In genomic region chr14:99938896-99939295, GRCh38 we compare ENCODE assay signal across 30 cellular contexts.
"Had no signal": no experiment of that assay in that cellular context is flagged by ENCODE, and none has a peak within 500 bp of the region (broad histone marks: within the 10 kb centered on the region; RNA-seq: fewer than 3 reads in every experiment).

No MANE protein-coding gene starts in this region.

- H3K9me3 ChIP-seq: adrenal gland, body of pancreas, breast epithelium had no signal

- H3K36me3 ChIP-seq: brain microvascular endothelial cell, breast epithelium had no signal

- H3K27ac ChIP-seq: adrenal gland, body of pancreas, brain microvascular endothelial cell, breast epithelium, VCaP had no signal

- H3K4me3 ChIP-seq: adrenal gland, body of pancreas, breast epithelium had no signal

- H3K27me3 ChIP-seq: adrenal gland, body of pancreas, brain microvascular endothelial cell, breast epithelium had no signal

- H3K4me1 ChIP-seq: adrenal gland, body of pancreas, breast epithelium had no signal

- H3K27ac Mint-ChIP-seq: activated CD4-positive, alpha-beta T cell treated with anti-CD3 and anti-CD28 coated beads for 36 hours; activated CD4-positive, alpha-beta T cell treated with anti-CD3 and anti-CD28 coated beads, Interleukin-2, amount 10 ng/mL, durations not matched to agents 7 days and 5 days; activated CD8-positive, alpha-beta T cell treated with anti-CD3 and anti-CD28 coated beads for 36 hours; activated naive CD4-positive, alpha-beta T cell treated with anti-CD3 and anti-CD28 coated beads, Interleukin-2, amount 50 U/mL, for 72 hours; activated naive CD8-positive, alpha-beta T cell treated with anti-CD3 and anti-CD28 coated beads for 36 hours; activated T-cell treated with anti-CD3 and anti-CD28 coated beads, Interleukin-2, amount 50 U/mL, for 24 hours; activated T-helper 2 cell treated with anti-CD3 and anti-CD28 coated beads, Interferon-gamma antibody, Interleukin-2, Interleukin-4, amounts not matched to agents 10 μg/mL and 5 μg/mL and 100 μg/mL, durations not matched to agents 14 hours and 24 hours and 36 hours; T-helper 1 cell treated with Interleukin-12 subunit alpha and Interleukin-12 subunit beta and Interleukin-4 antibody, amounts not matched to agents 30 μg/mL and 1 μg/mL, for 36 hours; T-helper 2 cell treated with Interferon-gamma antibody and Interleukin-4, amounts not matched to agents 5 μg/mL and 100 μg/mL, for 36 hours had no signal

- H3K27me3 Mint-ChIP-seq: activated CD4-positive, alpha-beta T cell treated with anti-CD3 and anti-CD28 coated beads for 36 hours; activated CD8-positive, alpha-beta T cell treated with anti-CD3 and anti-CD28 coated beads for 36 hours; activated naive CD8-positive, alpha-beta T cell treated with anti-CD3 and anti-CD28 coated beads for 36 hours had no signal

- DNase-seq: activated CD4-positive, alpha-beta T cell treated with anti-CD3 and anti-CD28 coated beads for 1 hour; activated CD4-positive, alpha-beta T cell treated with anti-CD3 and anti-CD28 coated beads for 36 hours; activated CD4-positive, alpha-beta T cell treated with anti-CD3 and anti-CD28 coated beads for 48 hours; activated CD4-positive, alpha-beta T cell treated with anti-CD3 and anti-CD28 coated beads, Interleukin-2, amount 10 ng/mL, durations not matched to agents 7 days and 5 days; activated CD4-positive, alpha-beta T cell treated with anti-CD3 and anti-CD28 coated beads, Interleukin-2, amount 50 U/mL, for 48 hours; activated CD4-positive, CD25-positive, alpha-beta regulatory T cell; activated CD8-positive, alpha-beta memory T cell treated with anti-CD3 and anti-CD28 coated beads, Interleukin-2, amount 50 U/mL, for 4 hours; activated CD8-positive, alpha-beta T cell treated with anti-CD3 and anti-CD28 coated beads for 36 hours; activated effector memory CD4-positive, alpha-beta T cell treated with Interleukin-2 at 50 U/mL for 16 hours; activated gamma-delta T cell; activated naive CD4-positive, alpha-beta T cell treated with anti-CD3 and anti-CD28 coated beads, Interleukin-2, amount 50 U/mL, for 16 hours; activated naive CD4-positive, alpha-beta T cell treated with Interleukin-2 at 50 U/mL for 16 hours; activated naive CD8-positive, alpha-beta T cell treated with anti-CD3 and anti-CD28 coated beads for 36 hours; activated T-cell treated with anti-CD3 and anti-CD28 coated beads, Interleukin-2, amount 50 U/mL, for 24 hours; activated T-cell treated with anti-CD3 and anti-CD28 coated beads, Interleukin-2, amount 50 U/mL, for 48 hours; adrenal gland; amniotic stem cell; aorta; body of pancreas; brain microvascular endothelial cell; central memory CD4-positive, alpha-beta T cell; T-helper 1 cell; T-helper 2 cell; T-helper 9 cell had no signal

- H3K4me1 Mint-ChIP-seq: activated CD4-positive, alpha-beta T cell treated with anti-CD3 and anti-CD28 coated beads for 36 hours; activated CD4-positive, alpha-beta T cell treated with anti-CD3 and anti-CD28 coated beads, Interleukin-2, amount 10 ng/mL, durations not matched to agents 7 days and 5 days; activated naive CD8-positive, alpha-beta T cell treated with anti-CD3 and anti-CD28 coated beads for 36 hours had no signal

- H3K4me3 Mint-ChIP-seq: activated CD4-positive, alpha-beta T cell treated with anti-CD3 and anti-CD28 coated beads for 36 hours; activated CD4-positive, alpha-beta T cell treated with anti-CD3 and anti-CD28 coated beads, Interleukin-2, amount 10 ng/mL, durations not matched to agents 7 days and 5 days; activated CD8-positive, alpha-beta T cell treated with anti-CD3 and anti-CD28 coated beads for 36 hours; activated naive CD8-positive, alpha-beta T cell treated with anti-CD3 and anti-CD28 coated beads for 36 hours; activated T-cell treated with anti-CD3 and anti-CD28 coated beads, Interleukin-2, amount 50 U/mL, for 24 hours; T-helper 1 cell treated with Interleukin-12 subunit alpha and Interleukin-12 subunit beta and Interleukin-4 antibody, amounts not matched to agents 30 μg/mL and 1 μg/mL, for 36 hours; T-helper 2 cell treated with Interferon-gamma antibody and Interleukin-4, amounts not matched to agents 5 μg/mL and 100 μg/mL, for 36 hours had no signal

- H3K36me3 Mint-ChIP-seq: activated naive CD4-positive, alpha-beta T cell treated with anti-CD3 and anti-CD28 coated beads, Interleukin-2, amount 50 U/mL, for 72 hours; activated naive CD8-positive, alpha-beta T cell treated with anti-CD3 and anti-CD28 coated beads for 36 hours had no signal

- H3K9me3 Mint-ChIP-seq: activated CD4-positive, alpha-beta T cell treated with anti-CD3 and anti-CD28 coated beads, Interleukin-2, amount 10 ng/mL, durations not matched to agents 7 days and 5 days; activated CD8-positive, alpha-beta T cell treated with anti-CD3 and anti-CD28 coated beads for 36 hours; activated naive CD4-positive, alpha-beta T cell treated with anti-CD3 and anti-CD28 coated beads, Interleukin-2, amount 50 U/mL, for 72 hours; activated naive CD8-positive, alpha-beta T cell treated with anti-CD3 and anti-CD28 coated beads for 36 hours; activated T-cell treated with anti-CD3 and anti-CD28 coated beads, Interleukin-2, amount 50 U/mL, for 24 hours; activated T-helper 2 cell treated with anti-CD3 and anti-CD28 coated beads, Interferon-gamma antibody, Interleukin-2, Interleukin-4, amounts not matched to agents 10 μg/mL and 5 μg/mL and 100 μg/mL, durations not matched to agents 14 hours and 24 hours and 36 hours; T-helper 1 cell treated with Interleukin-12 subunit alpha and Interleukin-12 subunit beta and Interleukin-4 antibody, amounts not matched to agents 30 μg/mL and 1 μg/mL, for 36 hours; T-helper 2 cell treated with Interferon-gamma antibody and Interleukin-4, amounts not matched to agents 5 μg/mL and 100 μg/mL, for 36 hours had no signal
